8 cellular contexts compared by ENCODE assay signal in the genomic region with DNA sequence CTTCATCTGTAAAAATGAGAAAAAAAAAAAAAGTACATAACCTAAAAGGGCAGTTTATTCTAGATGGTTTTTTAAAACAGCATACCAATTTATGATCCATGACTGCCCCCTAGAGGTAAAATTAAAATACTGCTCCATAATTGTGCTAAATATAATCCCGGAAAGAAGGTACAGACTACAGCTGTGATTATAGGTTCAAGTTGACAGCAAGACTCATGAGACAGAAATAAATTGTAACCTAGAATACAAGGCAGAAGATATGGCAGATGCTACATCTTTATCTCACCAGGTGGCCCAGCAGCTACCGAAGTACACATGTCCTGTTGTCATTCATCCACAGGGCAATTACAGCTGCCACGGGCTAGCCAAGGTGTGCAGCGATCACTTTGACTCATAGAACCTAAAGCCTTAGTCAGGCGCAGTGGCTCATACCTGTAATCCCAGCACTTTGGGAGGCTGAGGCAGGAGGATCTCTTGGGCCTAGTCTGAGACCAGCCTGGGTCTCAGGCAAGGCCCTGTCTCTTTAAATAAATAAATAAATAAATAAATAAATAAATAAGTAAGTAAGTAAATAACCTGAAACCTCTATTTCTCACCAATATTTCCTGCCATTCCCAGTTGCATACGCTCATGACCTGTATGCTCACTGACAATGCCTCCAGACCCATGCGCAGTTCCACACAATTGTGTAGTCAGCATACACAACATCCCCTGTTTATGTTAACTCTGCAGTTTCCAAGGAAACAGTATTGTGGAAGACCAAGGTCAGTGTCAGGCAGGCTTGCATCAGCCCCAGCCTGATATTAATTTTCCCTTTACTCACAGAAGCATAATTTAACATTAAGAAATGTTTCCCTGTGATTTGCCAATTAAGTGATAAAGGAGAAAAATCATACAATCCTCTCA. TPM values are rescaled to one million over a fixed set of nuclear protein-coding genes. Genes with fewer than 3 reads are reported as not detected.
DNase-seq lines count a peak whose midpoint lies in the region; ATAC-seq and TF ChIP-seq lines count a peak whose summit lies in the region.

No MANE protein-coding gene starts in this region.

- H3K9ac ChIP-seq in GM23248 (no peak overlapping the region), smooth muscle cell (ENCODE audit: low read depth) (no peak overlapping the region)

- DNase-seq in AML-193 (lab: John Stamatoyannopoulos, UW) (peak; percentile 75 to 77), GM23248 (peak; percentile 68), NCI-H226 (peak; percentile 33), left cardiac atrium (no peak), smooth muscle cell (lab: John Stamatoyannopoulos, UW; ENCODE audit: unreplicated experiment) (no peak), H7 (no peak)
- DNase-seq in activated naive CD8-positive, alpha-beta T cell treated with anti-CD3 and anti-CD28 coated beads, Interleukin-2, amount 50 U/mL, for 24 hours = no peak

- no peaks in the 10 kb centered on the region for H3K79me2 ChIP-seq in GM23248 (ENCODE audit: insufficient read depth)
- no peaks in the 10 kb centered on the region for H3K79me2 ChIP-seq in smooth muscle cell (ENCODE audit: low read depth)

- H3F3A ChIP-seq in GM23248 (ENCODE audit: insufficient read depth) (no peaks in the 10 kb centered on the region), smooth muscle cell (ENCODE audit: low read depth) (no peaks in the 10 kb centered on the region)

- H3K4me3 ChIP-seq in GM23248 (no peak overlapping the region), smooth muscle cell (no peak overlapping the region), H7 (ENCODE audit: insufficient read depth, low read depth, low read length) (no peak overlapping the region)

- no peak overlapping the region for H2AFZ ChIP-seq in GM23248
- H2AFZ ChIP-seq in smooth muscle cell (ENCODE audit: low read depth) = no peak overlapping the region

- H3K4me2 ChIP-seq in GM23248 (ENCODE audit: unreplicated experiment) = no peak overlapping the region
- no peak overlapping the region for H3K4me2 ChIP-seq in smooth muscle cell

- H3K9me3 ChIP-seq in GM23248 (ENCODE audit: low read depth) (no peaks in the 10 kb centered on the region), smooth muscle cell (replicated peaks; ENCODE audit: low read depth) (no peaks in the 10 kb centered on the region)

- no peak overlapping the region for H3K27ac Mint-ChIP-seq in activated naive CD8-positive, alpha-beta T cell treated with anti-CD3 and anti-CD28 coated beads, Interleukin-2, amount 50 U/mL, for 24 hours

- no peaks in the 10 kb centered on the region for H3K4me1 ChIP-seq in GM23248 (ENCODE audit: insufficient read depth)
- H3K4me1 ChIP-seq in smooth muscle cell (ENCODE audit: low read depth) = no peaks in the 10 kb centered on the region

- H3K4me1 Mint-ChIP-seq in activated naive CD8-positive, alpha-beta T cell treated with anti-CD3 and anti-CD28 coated beads, Interleukin-2, amount 50 U/mL, for 24 hours = no peaks in the 10 kb centered on the region

- no peaks in the 10 kb centered on the region for H3K9me2 ChIP-seq in GM23248 (ENCODE audit: insufficient read depth)

- H3K9me3 Mint-ChIP-seq in activated naive CD8-positive, alpha-beta T cell treated with anti-CD3 and anti-CD28 coated beads, Interleukin-2, amount 50 U/mL, for 24 hours = no peaks in the 10 kb centered on the region

- 28 to 29% methylated on average over 7 of the region's 7 CpGs for WGBS in GM23248 (ENCODE audit: low coverage in 1 of 2, low lambda C conversion rate in 2 of 2, missing lambda C conversion rate in 2 of 2), 2 experiments
- 50% methylated on average over 7 of the region's 7 CpGs for WGBS in smooth muscle cell (ENCODE audit: low lambda C conversion rate)

- peaks cover 51% of the 10 kb centered on the region for H3K27me3 ChIP-seq in GM23248 (replicated peaks; ENCODE audit: insufficient read depth)
- peaks cover 84% of the 10 kb centered on the region for H3K27me3 ChIP-seq in smooth muscle cell (ENCODE audit: low read depth)
- peaks cover 87% of the 10 kb centered on the region for H3K27me3 ChIP-seq in H7 (ENCODE audit: control insufficient read depth, insufficient read depth, low read length)

- no peaks in the 10 kb centered on the region for H3K36me3 ChIP-seq in GM23248 (ENCODE audit: low read depth)
- H3K36me3 ChIP-seq in smooth muscle cell (ENCODE audit: low read depth) = no peaks in the 10 kb centered on the region
- no peaks in the 10 kb centered on the region for H3K36me3 ChIP-seq in H7 (replicated peaks; ENCODE audit: control insufficient read depth, insufficient read depth, low read length)

- peaks cover 43% of the 10 kb centered on the region for H3K27me3 Mint-ChIP-seq in activated naive CD8-positive, alpha-beta T cell treated with anti-CD3 and anti-CD28 coated beads, Interleukin-2, amount 50 U/mL, for 24 hours

- peak; percentile 33 for ATAC-seq in activated naive CD8-positive, alpha-beta T cell treated with anti-CD3 and anti-CD28 coated beads, Interleukin-2, amount 50 U/mL, for 24 hours
- peak; percentile 30 to 48 for ATAC-seq in left cardiac atrium
- no peak for ATAC-seq in GM18873 (IDR thresholded peaks at IDR 0.05; ENCODE audit: low FRiP score, unreplicated experiment)

- intact Hi-C loops in left cardiac atrium (cut with DNase I) = loop anchor here (5.0 kb wide), 2 partner anchors 68 to 113 kb away; no protein-coding TSS in a partner anchor

- H4K20me1 ChIP-seq in GM23248 (ENCODE audit: insufficient read depth) (no peaks in the 10 kb centered on the region; the same call in 1 of the 2 replicates), smooth muscle cell (ENCODE audit: low read depth) (no peaks in the 10 kb centered on the region)

- no peaks in the 10 kb centered on the region for H3K36me3 Mint-ChIP-seq in activated naive CD8-positive, alpha-beta T cell treated with anti-CD3 and anti-CD28 coated beads, Interleukin-2, amount 50 U/mL, for 24 hours (ENCODE audit: low read depth)

- no peak overlapping the region for H3K4me3 Mint-ChIP-seq in activated naive CD8-positive, alpha-beta T cell treated with anti-CD3 and anti-CD28 coated beads, Interleukin-2, amount 50 U/mL, for 24 hours

- TF ChIP-seq CTCF in smooth muscle cell (IDR thresholded peaks at IDR 0.05; ENCODE audit: borderline replicate concordance, insufficient read depth, poor library complexity, severe bottlenecking) = peak; percentile 72

- no peak overlapping the region for H3K27ac ChIP-seq in GM23248
- no peak overlapping the region for H3K27ac ChIP-seq in smooth muscle cell (ENCODE audit: low read depth)

- in situ Hi-C loops in GM23248 (cut with MboI) = no loop called here

RNA-seq across cellular contexts. Expression of gene PPIE, which starts 18.3 kb away (rescaled TPM):
- 19.9 and 35.3 TPM in 2 replicates for total RNA-seq in GM23248 (2014; rRNA removed; shearing (Covaris generic))
- polyA plus RNA-seq in GM23248 (2016; fragmentation: Nextera tagmentation; extraction: Ambion mirVana) (63.4 and 68.0 TPM in 2 replicates), smooth muscle cell (62.0 and 75.9 TPM in 2 replicates)
- total RNA-seq in left cardiac atrium (10 to 100 TPM; 26.4 to 30.8 TPM), smooth muscle cell (45.1 and 47.8 TPM in 2 replicates)
- total RNA-seq in H7 (2014; rRNA removed; shearing (Covaris generic)) = 62.1 and 63.1 TPM in 2 replicates

RNA-seq across cellular contexts. Expression of gene HPCAL4, which starts 29.1 kb away (rescaled TPM):
- not detected in 2 replicates for total RNA-seq in GM23248 (2014; rRNA removed; shearing (Covaris generic))
- not detected in 2 replicates for polyA plus RNA-seq in GM23248 (2016; fragmentation: Nextera tagmentation; extraction: Ambion mirVana)
- total RNA-seq in left cardiac atrium = 1 to 10 TPM in 1 of 2 donors, under 1 TPM in 1; 0.58 to 2.6 TPM
- total RNA-seq in smooth muscle cell = 0.04 and 0.22 TPM in 2 replicates
- polyA plus RNA-seq in smooth muscle cell = 0.17 TPM in 1 of 2 replicates, not detected in the other
- total RNA-seq in H7 (2014; rRNA removed; shearing (Covaris generic)) = not detected in 2 replicates

RNA-seq across cellular contexts. Expression of gene NT5C1A, which starts 48.4 kb away (rescaled TPM):
- total RNA-seq in GM23248 (2014; rRNA removed; shearing (Covaris generic)) = not detected in 2 replicates
- polyA plus RNA-seq in GM23248 (2016; fragmentation: Nextera tagmentation; extraction: Ambion mirVana) (not detected in 2 replicates), smooth muscle cell (not detected in 2 replicates)
- total RNA-seq in left cardiac atrium (10 to 100 TPM; 10.6 to 22.8 TPM), smooth muscle cell (not detected in 2 replicates)
- not detected in 2 replicates for total RNA-seq in H7 (2014; rRNA removed; shearing (Covaris generic))

RNA-seq across cellular contexts. Expression of gene OXCT2, which starts 50.8 kb away (rescaled TPM):
- 0.89 and 3.5 TPM in 2 replicates for total RNA-seq in GM23248 (2014; rRNA removed; shearing (Covaris generic))
- polyA plus RNA-seq in GM23248 (2016; fragmentation: Nextera tagmentation; extraction: Ambion mirVana) (0.37 and 0.69 TPM in 2 replicates), smooth muscle cell (not detected in 2 replicates)
- total RNA-seq in left cardiac atrium (10 to 100 TPM in 1 of 2 donors, 1 to 10 TPM in 1; 4.7 to 16.2 TPM), smooth muscle cell (not detected in 2 replicates)
- not detected in 2 replicates for total RNA-seq in H7 (2014; rRNA removed; shearing (Covaris generic))

Comparison
In these comparisons a context has a peak if more than half of its experiments do, and no peak if none do; other contexts are left out.
1. DNase-seq: peak in AML-193 (2 of 2), GM23248 (single experiment) and NCI-H226 (single experiment); none in activated naive CD8-positive, alpha-beta T cell treated with anti-CD3 and anti-CD28 coated beads, Interleukin-2, amount 50 U/mL, for 24 hours (single experiment), left cardiac atrium (single experiment), smooth muscle cell (single experiment) and H7 (single experiment).
2. RNA of gene NT5C1A, which starts 48.4 kb away (total RNA-seq): 10.6 to 22.8 TPM in left cardiac atrium; not detected in GM23248, not detected in smooth muscle cell and not detected in H7; every median in the first group is over 10 times any median in the second.